1 cellular context compared by ENCODE assay signal in the genomic region with DNA sequence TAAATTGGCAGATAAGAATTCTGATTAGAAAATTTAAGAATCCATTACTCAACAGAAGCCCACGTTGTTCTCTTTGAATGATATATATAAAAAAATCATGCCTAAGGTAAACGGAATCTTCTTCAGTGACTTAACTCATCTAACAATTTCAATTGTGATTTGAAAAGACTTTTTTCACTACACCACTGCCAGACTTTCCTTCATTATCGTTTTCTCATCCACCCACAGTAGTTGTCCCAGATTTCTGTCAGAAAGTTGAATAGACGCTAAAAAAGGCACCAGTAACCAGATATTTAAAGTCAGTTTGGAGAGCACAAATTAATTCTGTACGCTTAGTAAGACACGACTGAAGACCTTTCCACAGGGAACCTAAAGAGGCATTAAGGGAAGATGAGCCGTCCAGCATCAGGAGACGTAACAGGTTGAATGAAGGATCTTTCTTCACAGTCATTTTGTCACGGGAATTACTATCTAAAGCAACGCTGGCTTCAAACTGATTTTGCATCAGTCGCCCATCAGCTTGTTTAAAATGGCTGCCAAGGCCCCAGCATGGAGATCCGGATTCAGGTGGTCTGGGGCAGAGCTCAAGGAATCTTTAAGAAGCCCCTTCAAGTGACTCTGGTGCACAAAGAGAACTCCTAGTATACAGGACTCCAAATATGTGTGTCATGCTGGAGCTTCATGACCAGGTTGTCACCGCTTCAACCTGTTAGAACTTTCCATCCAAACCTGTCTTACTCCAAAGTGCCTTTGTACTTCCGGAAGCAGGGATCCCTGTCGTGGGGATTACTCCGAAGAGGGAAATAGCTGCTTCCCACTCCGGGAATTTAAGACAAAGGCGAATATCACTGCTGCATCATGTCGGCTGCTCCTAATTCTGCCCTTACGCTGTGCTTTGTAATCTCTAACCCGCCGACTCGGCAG.
A peak's percentile ranks its signal among the peaks of the same experiment; 100 is the strongest.
TF ChIP-seq lines count a peak whose summit lies in the region.

No MANE protein-coding gene starts in this region.

TF ChIP-seq in K562, 482 proteins besides CTCF, POLR2A, EP300 and RAD21 (continued from another document and continues in another):
- TF ChIP-seq, protein P1, sequence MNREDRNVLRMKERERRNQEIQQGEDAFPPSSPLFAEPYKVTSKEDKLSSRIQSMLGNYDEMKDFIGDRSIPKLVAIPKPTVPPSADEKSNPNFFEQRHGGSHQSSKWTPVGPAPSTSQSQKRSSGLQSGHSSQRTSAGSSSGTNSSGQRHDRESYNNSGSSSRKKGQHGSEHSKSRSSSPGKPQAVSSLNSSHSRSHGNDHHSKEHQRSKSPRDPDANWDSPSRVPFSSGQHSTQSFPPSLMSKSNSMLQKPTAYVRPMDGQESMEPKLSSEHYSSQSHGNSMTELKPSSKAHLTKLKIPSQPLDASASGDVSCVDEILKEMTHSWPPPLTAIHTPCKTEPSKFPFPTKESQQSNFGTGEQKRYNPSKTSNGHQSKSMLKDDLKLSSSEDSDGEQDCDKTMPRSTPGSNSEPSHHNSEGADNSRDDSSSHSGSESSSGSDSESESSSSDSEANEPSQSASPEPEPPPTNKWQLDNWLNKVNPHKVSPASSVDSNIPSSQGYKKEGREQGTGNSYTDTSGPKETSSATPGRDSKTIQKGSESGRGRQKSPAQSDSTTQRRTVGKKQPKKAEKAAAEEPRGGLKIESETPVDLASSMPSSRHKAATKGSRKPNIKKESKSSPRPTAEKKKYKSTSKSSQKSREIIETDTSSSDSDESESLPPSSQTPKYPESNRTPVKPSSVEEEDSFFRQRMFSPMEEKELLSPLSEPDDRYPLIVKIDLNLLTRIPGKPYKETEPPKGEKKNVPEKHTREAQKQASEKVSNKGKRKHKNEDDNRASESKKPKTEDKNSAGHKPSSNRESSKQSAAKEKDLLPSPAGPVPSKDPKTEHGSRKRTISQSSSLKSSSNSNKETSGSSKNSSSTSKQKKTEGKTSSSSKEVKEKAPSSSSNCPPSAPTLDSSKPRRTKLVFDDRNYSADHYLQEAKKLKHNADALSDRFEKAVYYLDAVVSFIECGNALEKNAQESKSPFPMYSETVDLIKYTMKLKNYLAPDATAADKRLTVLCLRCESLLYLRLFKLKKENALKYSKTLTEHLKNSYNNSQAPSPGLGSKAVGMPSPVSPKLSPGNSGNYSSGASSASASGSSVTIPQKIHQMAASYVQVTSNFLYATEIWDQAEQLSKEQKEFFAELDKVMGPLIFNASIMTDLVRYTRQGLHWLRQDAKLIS (CRISPR knock-in tag; IDR thresholded peaks at IDR 0.05), result peak; percentile 22; the same call in 1 of the 2 replicates
- no peak for TF ChIP-seq BCOR (IDR thresholded peaks at IDR 0.05)
- no peak for TF ChIP-seq DIDO1 (tag; IDR thresholded peaks at IDR 0.05; ENCODE audit: low read depth)
- no peak for TF ChIP-seq ZNF41 (CRISPR knock-in tag; conservative IDR thresholded peaks at IDR 0.05)
- no peak for TF ChIP-seq ZNF644 (tag; IDR thresholded peaks at IDR 0.05; ENCODE audit: low read depth)
- peak; percentile 37; the same call in 1 of the 2 replicates for TF ChIP-seq XRCC5 (IDR thresholded peaks at IDR 0.05; ENCODE audit: low read depth, low read length)
- no peak for TF ChIP-seq ZNF444 (CRISPR knock-in tag; IDR thresholded peaks at IDR 0.05)
- no peak for TF ChIP-seq ZNF174 (CRISPR knock-in tag; IDR thresholded peaks at IDR 0.05)
- TF ChIP-seq NFYB (IDR thresholded peaks at IDR 0.05; ENCODE audit: extremely low read depth, insufficient read length), result no peak
- no peak for TF ChIP-seq ZNF184 (CRISPR knock-in tag; IDR thresholded peaks at IDR 0.05)
- TF ChIP-seq, protein P2, sequence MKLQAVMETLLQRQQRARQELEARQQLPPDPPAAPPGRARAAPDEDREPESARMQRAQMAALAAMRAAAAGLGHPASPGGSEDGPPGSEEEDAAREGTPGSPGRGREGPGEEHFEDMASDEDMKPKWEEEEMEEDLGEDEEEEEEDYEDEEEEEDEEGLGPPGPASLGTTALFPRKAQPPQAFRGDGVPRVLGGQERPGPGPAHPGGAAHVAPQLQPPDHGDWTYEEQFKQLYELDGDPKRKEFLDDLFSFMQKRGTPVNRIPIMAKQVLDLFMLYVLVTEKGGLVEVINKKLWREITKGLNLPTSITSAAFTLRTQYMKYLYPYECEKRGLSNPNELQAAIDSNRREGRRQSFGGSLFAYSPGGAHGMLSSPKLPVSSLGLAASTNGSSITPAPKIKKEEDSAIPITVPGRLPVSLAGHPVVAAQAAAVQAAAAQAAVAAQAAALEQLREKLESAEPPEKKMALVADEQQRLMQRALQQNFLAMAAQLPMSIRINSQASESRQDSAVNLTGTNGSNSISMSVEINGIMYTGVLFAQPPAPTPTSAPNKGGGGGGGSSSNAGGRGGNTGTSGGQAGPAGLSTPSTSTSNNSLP (IDR thresholded peaks at IDR 0.05; ENCODE audit: borderline replicate concordance, low read depth, low read length), result no peak
- TF ChIP-seq, protein P3, sequence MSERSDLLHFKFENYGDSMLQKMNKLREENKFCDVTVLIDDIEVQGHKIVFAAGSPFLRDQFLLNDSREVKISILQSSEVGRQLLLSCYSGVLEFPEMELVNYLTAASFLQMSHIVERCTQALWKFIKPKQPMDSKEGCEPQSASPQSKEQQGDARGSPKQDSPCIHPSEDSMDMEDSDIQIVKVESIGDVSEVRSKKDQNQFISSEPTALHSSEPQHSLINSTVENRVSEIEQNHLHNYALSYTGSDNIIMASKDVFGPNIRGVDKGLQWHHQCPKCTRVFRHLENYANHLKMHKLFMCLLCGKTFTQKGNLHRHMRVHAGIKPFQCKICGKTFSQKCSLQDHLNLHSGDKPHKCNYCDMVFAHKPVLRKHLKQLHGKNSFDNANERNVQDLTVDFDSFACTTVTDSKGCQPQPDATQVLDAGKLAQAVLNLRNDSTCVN (CRISPR knock-in tag; IDR thresholded peaks at IDR 0.05), result no peak
- TF ChIP-seq NFRKB (IDR thresholded peaks at IDR 0.05; ENCODE audit: low read depth), result 0 out of 2 replicates have a peak, but pooled peaks have one; percentile 38
- TF ChIP-seq ZNF431 (CRISPR knock-in tag; IDR thresholded peaks at IDR 0.05), result 0 out of 2 replicates have a peak, but pooled peaks have one; percentile 48
- TF ChIP-seq KLF16 (IDR thresholded peaks at IDR 0.05), result peak; percentile 58
- TF ChIP-seq, protein P4, sequence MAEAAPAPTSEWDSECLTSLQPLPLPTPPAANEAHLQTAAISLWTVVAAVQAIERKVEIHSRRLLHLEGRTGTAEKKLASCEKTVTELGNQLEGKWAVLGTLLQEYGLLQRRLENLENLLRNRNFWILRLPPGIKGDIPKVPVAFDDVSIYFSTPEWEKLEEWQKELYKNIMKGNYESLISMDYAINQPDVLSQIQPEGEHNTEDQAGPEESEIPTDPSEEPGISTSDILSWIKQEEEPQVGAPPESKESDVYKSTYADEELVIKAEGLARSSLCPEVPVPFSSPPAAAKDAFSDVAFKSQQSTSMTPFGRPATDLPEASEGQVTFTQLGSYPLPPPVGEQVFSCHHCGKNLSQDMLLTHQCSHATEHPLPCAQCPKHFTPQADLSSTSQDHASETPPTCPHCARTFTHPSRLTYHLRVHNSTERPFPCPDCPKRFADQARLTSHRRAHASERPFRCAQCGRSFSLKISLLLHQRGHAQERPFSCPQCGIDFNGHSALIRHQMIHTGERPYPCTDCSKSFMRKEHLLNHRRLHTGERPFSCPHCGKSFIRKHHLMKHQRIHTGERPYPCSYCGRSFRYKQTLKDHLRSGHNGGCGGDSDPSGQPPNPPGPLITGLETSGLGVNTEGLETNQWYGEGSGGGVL (CRISPR knock-in tag; IDR thresholded peaks at IDR 0.05), result no peak
- TF ChIP-seq EWSR1 (IDR thresholded peaks at IDR 0.05; ENCODE audit: borderline replicate concordance, low read depth, partially characterized antibody), result no peak
- TF ChIP-seq, protein P5, sequence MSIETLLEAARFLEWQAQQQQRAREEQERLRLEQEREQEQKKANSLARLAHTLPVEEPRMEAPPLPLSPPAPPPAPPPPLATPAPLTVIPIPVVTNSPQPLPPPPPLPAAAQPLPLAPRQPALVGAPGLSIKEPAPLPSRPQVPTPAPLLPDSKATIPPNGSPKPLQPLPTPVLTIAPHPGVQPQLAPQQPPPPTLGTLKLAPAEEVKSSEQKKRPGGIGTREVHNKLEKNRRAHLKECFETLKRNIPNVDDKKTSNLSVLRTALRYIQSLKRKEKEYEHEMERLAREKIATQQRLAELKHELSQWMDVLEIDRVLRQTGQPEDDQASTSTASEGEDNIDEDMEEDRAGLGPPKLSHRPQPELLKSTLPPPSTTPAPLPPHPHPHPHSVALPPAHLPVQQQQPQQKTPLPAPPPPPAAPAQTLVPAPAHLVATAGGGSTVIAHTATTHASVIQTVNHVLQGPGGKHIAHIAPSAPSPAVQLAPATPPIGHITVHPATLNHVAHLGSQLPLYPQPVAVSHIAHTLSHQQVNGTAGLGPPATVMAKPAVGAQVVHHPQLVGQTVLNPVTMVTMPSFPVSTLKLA (conservative IDR thresholded peaks at IDR 0.05), result no peak
- TF ChIP-seq, protein P6, sequence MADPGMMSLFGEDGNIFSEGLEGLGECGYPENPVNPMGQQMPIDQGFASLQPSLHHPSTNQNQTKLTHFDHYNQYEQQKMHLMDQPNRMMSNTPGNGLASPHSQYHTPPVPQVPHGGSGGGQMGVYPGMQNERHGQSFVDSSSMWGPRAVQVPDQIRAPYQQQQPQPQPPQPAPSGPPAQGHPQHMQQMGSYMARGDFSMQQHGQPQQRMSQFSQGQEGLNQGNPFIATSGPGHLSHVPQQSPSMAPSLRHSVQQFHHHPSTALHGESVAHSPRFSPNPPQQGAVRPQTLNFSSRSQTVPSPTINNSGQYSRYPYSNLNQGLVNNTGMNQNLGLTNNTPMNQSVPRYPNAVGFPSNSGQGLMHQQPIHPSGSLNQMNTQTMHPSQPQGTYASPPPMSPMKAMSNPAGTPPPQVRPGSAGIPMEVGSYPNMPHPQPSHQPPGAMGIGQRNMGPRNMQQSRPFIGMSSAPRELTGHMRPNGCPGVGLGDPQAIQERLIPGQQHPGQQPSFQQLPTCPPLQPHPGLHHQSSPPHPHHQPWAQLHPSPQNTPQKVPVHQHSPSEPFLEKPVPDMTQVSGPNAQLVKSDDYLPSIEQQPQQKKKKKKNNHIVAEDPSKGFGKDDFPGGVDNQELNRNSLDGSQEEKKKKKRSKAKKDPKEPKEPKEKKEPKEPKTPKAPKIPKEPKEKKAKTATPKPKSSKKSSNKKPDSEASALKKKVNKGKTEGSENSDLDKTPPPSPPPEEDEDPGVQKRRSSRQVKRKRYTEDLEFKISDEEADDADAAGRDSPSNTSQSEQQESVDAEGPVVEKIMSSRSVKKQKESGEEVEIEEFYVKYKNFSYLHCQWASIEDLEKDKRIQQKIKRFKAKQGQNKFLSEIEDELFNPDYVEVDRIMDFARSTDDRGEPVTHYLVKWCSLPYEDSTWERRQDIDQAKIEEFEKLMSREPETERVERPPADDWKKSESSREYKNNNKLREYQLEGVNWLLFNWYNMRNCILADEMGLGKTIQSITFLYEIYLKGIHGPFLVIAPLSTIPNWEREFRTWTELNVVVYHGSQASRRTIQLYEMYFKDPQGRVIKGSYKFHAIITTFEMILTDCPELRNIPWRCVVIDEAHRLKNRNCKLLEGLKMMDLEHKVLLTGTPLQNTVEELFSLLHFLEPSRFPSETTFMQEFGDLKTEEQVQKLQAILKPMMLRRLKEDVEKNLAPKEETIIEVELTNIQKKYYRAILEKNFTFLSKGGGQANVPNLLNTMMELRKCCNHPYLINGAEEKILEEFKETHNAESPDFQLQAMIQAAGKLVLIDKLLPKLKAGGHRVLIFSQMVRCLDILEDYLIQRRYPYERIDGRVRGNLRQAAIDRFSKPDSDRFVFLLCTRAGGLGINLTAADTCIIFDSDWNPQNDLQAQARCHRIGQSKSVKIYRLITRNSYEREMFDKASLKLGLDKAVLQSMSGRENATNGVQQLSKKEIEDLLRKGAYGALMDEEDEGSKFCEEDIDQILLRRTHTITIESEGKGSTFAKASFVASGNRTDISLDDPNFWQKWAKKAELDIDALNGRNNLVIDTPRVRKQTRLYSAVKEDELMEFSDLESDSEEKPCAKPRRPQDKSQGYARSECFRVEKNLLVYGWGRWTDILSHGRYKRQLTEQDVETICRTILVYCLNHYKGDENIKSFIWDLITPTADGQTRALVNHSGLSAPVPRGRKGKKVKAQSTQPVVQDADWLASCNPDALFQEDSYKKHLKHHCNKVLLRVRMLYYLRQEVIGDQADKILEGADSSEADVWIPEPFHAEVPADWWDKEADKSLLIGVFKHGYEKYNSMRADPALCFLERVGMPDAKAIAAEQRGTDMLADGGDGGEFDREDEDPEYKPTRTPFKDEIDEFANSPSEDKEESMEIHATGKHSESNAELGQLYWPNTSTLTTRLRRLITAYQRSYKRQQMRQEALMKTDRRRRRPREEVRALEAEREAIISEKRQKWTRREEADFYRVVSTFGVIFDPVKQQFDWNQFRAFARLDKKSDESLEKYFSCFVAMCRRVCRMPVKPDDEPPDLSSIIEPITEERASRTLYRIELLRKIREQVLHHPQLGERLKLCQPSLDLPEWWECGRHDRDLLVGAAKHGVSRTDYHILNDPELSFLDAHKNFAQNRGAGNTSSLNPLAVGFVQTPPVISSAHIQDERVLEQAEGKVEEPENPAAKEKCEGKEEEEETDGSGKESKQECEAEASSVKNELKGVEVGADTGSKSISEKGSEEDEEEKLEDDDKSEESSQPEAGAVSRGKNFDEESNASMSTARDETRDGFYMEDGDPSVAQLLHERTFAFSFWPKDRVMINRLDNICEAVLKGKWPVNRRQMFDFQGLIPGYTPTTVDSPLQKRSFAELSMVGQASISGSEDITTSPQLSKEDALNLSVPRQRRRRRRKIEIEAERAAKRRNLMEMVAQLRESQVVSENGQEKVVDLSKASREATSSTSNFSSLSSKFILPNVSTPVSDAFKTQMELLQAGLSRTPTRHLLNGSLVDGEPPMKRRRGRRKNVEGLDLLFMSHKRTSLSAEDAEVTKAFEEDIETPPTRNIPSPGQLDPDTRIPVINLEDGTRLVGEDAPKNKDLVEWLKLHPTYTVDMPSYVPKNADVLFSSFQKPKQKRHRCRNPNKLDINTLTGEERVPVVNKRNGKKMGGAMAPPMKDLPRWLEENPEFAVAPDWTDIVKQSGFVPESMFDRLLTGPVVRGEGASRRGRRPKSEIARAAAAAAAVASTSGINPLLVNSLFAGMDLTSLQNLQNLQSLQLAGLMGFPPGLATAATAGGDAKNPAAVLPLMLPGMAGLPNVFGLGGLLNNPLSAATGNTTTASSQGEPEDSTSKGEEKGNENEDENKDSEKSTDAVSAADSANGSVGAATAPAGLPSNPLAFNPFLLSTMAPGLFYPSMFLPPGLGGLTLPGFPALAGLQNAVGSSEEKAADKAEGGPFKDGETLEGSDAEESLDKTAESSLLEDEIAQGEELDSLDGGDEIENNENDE (IDR thresholded peaks at IDR 0.05; ENCODE audit: low read depth, low read length), result no peak
- no peak for TF ChIP-seq SRSF1 (IDR thresholded peaks at IDR 0.05; ENCODE audit: low read depth, low read length)
- no peak; the same call in 1 of the 2 replicates for TF ChIP-seq ETV5 (CRISPR knock-in tag; IDR thresholded peaks at IDR 0.05; ENCODE audit: low read depth)
- TF ChIP-seq ZNF830 (CRISPR knock-in tag; IDR thresholded peaks at IDR 0.05), result 0 out of 2 replicates have a peak, but pooled peaks have one; percentile 47
- no peak for TF ChIP-seq ZBTB7A (IDR thresholded peaks at IDR 0.05; ENCODE audit: borderline replicate concordance, control insufficient read depth, low read depth, low read length)
- no peak for TF ChIP-seq ZBTB8A (IDR thresholded peaks at IDR 0.05; ENCODE audit: partially characterized antibody)
- no peak for TF ChIP-seq SMAD2 (IDR thresholded peaks at IDR 0.05; ENCODE audit: low read depth, low read length)
- TF ChIP-seq, protein P7, sequence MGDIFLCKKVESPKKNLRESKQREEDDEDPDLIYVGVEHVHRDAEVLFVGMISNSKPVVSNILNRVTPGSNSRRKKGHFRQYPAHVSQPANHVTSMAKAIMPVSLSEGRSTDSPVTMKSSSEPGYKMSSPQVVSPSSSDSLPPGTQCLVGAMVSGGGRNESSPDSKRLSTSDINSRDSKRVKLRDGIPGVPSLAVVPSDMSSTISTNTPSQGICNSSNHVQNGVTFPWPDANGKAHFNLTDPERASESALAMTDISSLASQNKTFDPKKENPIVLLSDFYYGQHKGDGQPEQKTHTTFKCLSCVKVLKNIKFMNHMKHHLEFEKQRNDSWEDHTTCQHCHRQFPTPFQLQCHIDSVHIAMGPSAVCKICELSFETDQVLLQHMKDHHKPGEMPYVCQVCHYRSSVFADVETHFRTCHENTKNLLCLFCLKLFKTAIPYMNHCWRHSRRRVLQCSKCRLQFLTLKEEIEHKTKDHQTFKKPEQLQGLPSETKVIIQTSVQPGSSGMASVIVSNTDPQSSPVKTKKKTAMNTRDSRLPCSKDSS (IDR thresholded peaks at IDR 0.05; ENCODE audit: low read depth, partially characterized antibody), result no peak
